In genomic region chr2:215920244-215921100, GRCh38 we compare ENCODE assay signal across 8 cellular contexts.
DNase-seq lines count a peak whose midpoint lies in the region; ATAC-seq and TF ChIP-seq lines count a peak whose summit lies in the region.

No MANE protein-coding gene starts in this region.

- H3K27me3 Mint-ChIP-seq in CD4-positive, alpha-beta memory T cell, result peaks cover 4 to 8% of the 10 kb centered on the region in 2 donors
- H3K27me3 Mint-ChIP-seq in dendritic cell treated with granulocyte-macrophage colony-stimulating factor and Interleukin-4, amounts not matched to agents 40 ng/mL and 50 ng/mL, for 4 days, result peaks cover 14% of the 10 kb centered on the region

- POLR2A ChIA-PET in CD4-positive, alpha-beta memory T cell (lab: Charles Lee; ENCODE audit: partially characterized antibody), result no interaction called here

- intact Hi-C loops in CD4-positive, alpha-beta memory T cell (cut with micrococcal nuclease), result loop anchor here (1.0 to 5.0 kb wide), 2 partner anchors 466 to 648 kb away; no protein-coding TSS in a partner anchor
- intact Hi-C loops in dendritic cell treated with granulocyte-macrophage colony-stimulating factor and Interleukin-4, amounts not matched to agents 40 ng/mL and 50 ng/mL, for 4 days (cut with micrococcal nuclease), result loop anchor here (1.0 kb wide), 1 partner anchor 466 kb away; no protein-coding TSS in a partner anchor

- H3K36me3 Mint-ChIP-seq in CD4-positive, alpha-beta memory T cell, result no peaks in the 10 kb centered on the region
- peaks cover 6% of the 10 kb centered on the region for H3K36me3 Mint-ChIP-seq in dendritic cell treated with granulocyte-macrophage colony-stimulating factor and Interleukin-4, amounts not matched to agents 40 ng/mL and 50 ng/mL, for 4 days (ENCODE audit: low read depth)

- no peak overlapping the region for H3K4me3 Mint-ChIP-seq in CD4-positive, alpha-beta memory T cell
- H3K4me3 Mint-ChIP-seq in dendritic cell treated with granulocyte-macrophage colony-stimulating factor and Interleukin-4, amounts not matched to agents 40 ng/mL and 50 ng/mL, for 4 days, result no peak overlapping the region

- H3K9me3 Mint-ChIP-seq in CD4-positive, alpha-beta memory T cell, result no peaks in the 10 kb centered on the region
- no peaks in the 10 kb centered on the region for H3K9me3 Mint-ChIP-seq in dendritic cell treated with granulocyte-macrophage colony-stimulating factor and Interleukin-4, amounts not matched to agents 40 ng/mL and 50 ng/mL, for 4 days

- 30 to 31% methylated on average over 8 of the region's 8 CpGs for WGBS in lung, 2 donors

- no peak overlapping the region for H3K4me3 ChIP-seq in CD4-positive, alpha-beta memory T cell (ENCODE audit: low read length in 2 of 2)
- H3K4me3 ChIP-seq in lung, result no peak overlapping the region

- no peaks in the 10 kb centered on the region for H3K4me1 ChIP-seq in CD4-positive, alpha-beta memory T cell (ENCODE audit: insufficient read depth, low read length)
- peaks cover 0 to 4% of the 10 kb centered on the region in 2 donors for H3K4me1 ChIP-seq in lung (ENCODE audit: control insufficient read depth in 2 of 2, insufficient read depth in 2 of 2, low read length in 2 of 2)

- no peaks in the 10 kb centered on the region for H3K36me3 ChIP-seq in CD4-positive, alpha-beta memory T cell (ENCODE audit: insufficient read depth, low read length)
- H3K36me3 ChIP-seq in lung (ENCODE audit: control insufficient read depth in 2 of 2, insufficient read depth in 2 of 2, low read length in 2 of 2), result no peaks in the 10 kb centered on the region

- ATAC-seq in HG03139 (IDR thresholded peaks at IDR 0.05; ENCODE audit: unreplicated experiment), result peak; percentile 69
- ATAC-seq in lung (ENCODE audit: insufficient read depth, low FRiP score), result peak; percentile 94

- CTCF ChIA-PET in CD4-positive, alpha-beta memory T cell (lab: Charles Lee; ENCODE audit: partially characterized antibody), result interaction anchor here (0.8 to 1.0 kb wide), 2 partner anchors 12 to 468 kb away, joined by 3 to 4 read pairs; no protein-coding TSS in a partner anchor

- no peaks in the 10 kb centered on the region for H3K9me3 ChIP-seq in CD4-positive, alpha-beta memory T cell (ENCODE audit: control insufficient read depth in 1 of 2, low read length in 2 of 2)
- no peaks in the 10 kb centered on the region for H3K9me3 ChIP-seq in lung (ENCODE audit: control insufficient read depth in 2 of 2, insufficient read depth in 1 of 2, low read length in 1 of 2)

- H3K27ac Mint-ChIP-seq in CD4-positive, alpha-beta memory T cell, result no peak overlapping the region
- peak overlapping the region; percentile 93 for H3K27ac Mint-ChIP-seq in dendritic cell treated with granulocyte-macrophage colony-stimulating factor and Interleukin-4, amounts not matched to agents 40 ng/mL and 50 ng/mL, for 4 days

- no peaks in the 10 kb centered on the region for H3K4me1 Mint-ChIP-seq in CD4-positive, alpha-beta memory T cell
- peaks cover 40% of the 10 kb centered on the region for H3K4me1 Mint-ChIP-seq in dendritic cell treated with granulocyte-macrophage colony-stimulating factor and Interleukin-4, amounts not matched to agents 40 ng/mL and 50 ng/mL, for 4 days (ENCODE audit: low read depth)

- no peak overlapping the region for H3K27ac ChIP-seq in CD4-positive, alpha-beta memory T cell (ENCODE audit: low read depth, low read length)
- H3K27ac ChIP-seq in lung (ENCODE audit: low read depth in 1 of 2, low read length in 1 of 2), result no peak overlapping the region

- peak; percentile 43 to 50 (median 46) for DNase-seq in CD4-positive, alpha-beta memory T cell
- DNase-seq in GM19238 (ENCODE audit: insufficient read length, low spot score), result peak; percentile 29
- peak; percentile 32 for DNase-seq in NCI-H2196 treated with DMSO at 0.1 percent for 48 hours (lab: John Stamatoyannopoulos, UW; ENCODE audit: unreplicated experiment)
- peak; percentile 27 to 43 for DNase-seq in activated CD4-positive, alpha-beta T cell treated with anti-CD3 and anti-CD28 coated beads for 4 hours
- peak; percentile 68 for DNase-seq in lung (ENCODE audit: low spot score)
- DNase-seq in stimulated activated CD8-positive, alpha-beta memory T cell treated with anti-CD3 and anti-CD28 coated beads, Interleukin-2, amount 100 ng/mL, for 1 hour (ENCODE audit: low read depth in 2 of 2), result peak; percentile 2 to 12

- H3K27me3 ChIP-seq in CD4-positive, alpha-beta memory T cell (ENCODE audit: insufficient read depth, low read length), result no peaks in the 10 kb centered on the region
- no peaks in the 10 kb centered on the region for H3K27me3 ChIP-seq in lung (ENCODE audit: control insufficient read depth, insufficient read depth)

- peak; percentile 72 for TF ChIP-seq CTCF in lung (IDR thresholded peaks at IDR 0.05; ENCODE audit: control extremely low read depth, extremely low read depth)

Comparison
In these comparisons a context has a peak if more than half of its experiments do, and no peak if none do; other contexts are left out.
1. DNase-seq: peak in every context shown above with its lines; median percentile 68 in lung; 46 in CD4-positive, alpha-beta memory T cell; 35 in activated CD4-positive, alpha-beta T cell treated with anti-CD3 and anti-CD28 coated beads for 4 hours; 32 in NCI-H2196 treated with DMSO at 0.1 percent for 48 hours; 29 in GM19238; 7 in stimulated activated CD8-positive, alpha-beta memory T cell treated with anti-CD3 and anti-CD28 coated beads, Interleukin-2, amount 100 ng/mL, for 1 hour.